In genomic region chr3:13188975-13189374, GRCh38 we compare ENCODE assay signal across 18 cellular contexts.
"Had no signal": no experiment of that assay in that cellular context is flagged by ENCODE, and none has a peak within 500 bp of the region (broad histone marks: within the 10 kb centered on the region; RNA-seq: fewer than 3 reads in every experiment).

No MANE protein-coding gene starts in this region.

- H3K27me3 ChIP-seq: colonic mucosa, gastrocnemius medialis, SJSA1, tibial nerve had no signal

- H3K4me3 Mint-ChIP-seq: activated naive CD8-positive, alpha-beta T cell treated with anti-CD3 and anti-CD28 coated beads for 36 hours; central memory CD8-positive, alpha-beta T cell; stimulated activated naive CD8-positive, alpha-beta T cell treated with anti-CD3 and anti-CD28 coated beads, Interleukin-15, Interleukin-2, amounts not matched to agents 100 ng/mL and 50 ng/mL, for 24 hours; T-helper 2 cell treated with Interferon-gamma antibody and Interleukin-4, amounts not matched to agents 5 μg/mL and 100 μg/mL, for 36 hours; WTC11 had no signal

- H3K9me3 Mint-ChIP-seq: central memory CD8-positive, alpha-beta T cell had no signal

- H3K27me3 Mint-ChIP-seq: activated naive CD8-positive, alpha-beta T cell treated with anti-CD3 and anti-CD28 coated beads for 36 hours; stimulated activated naive CD8-positive, alpha-beta T cell treated with anti-CD3 and anti-CD28 coated beads, Interleukin-15, Interleukin-2, amounts not matched to agents 100 ng/mL and 50 ng/mL, for 24 hours had no signal

- DNase-seq: anterior cingulate cortex; colonic mucosa; gastrocnemius medialis; left ventricle myocardium inferior; mucosa of descending colon; naive thymus-derived CD8-positive, alpha-beta T cell; occipital lobe; stimulated activated CD4-positive, alpha-beta T cell treated with anti-CD3 and anti-CD28 coated beads, Interleukin-2, amount 100 ng/mL, for 24 hours had no signal

- H3K4me1 ChIP-seq: colonic mucosa, SJSA1, tibial nerve had no signal

- H3K9me3 ChIP-seq: colonic mucosa, gastrocnemius medialis, mucosa of descending colon, SJSA1 had no signal

- H3K36me3 ChIP-seq: colonic mucosa, gastrocnemius medialis, heart left ventricle, left ventricle myocardium inferior, SJSA1, tibial nerve had no signal

- H3K27ac Mint-ChIP-seq: activated naive CD8-positive, alpha-beta T cell treated with anti-CD3 and anti-CD28 coated beads for 36 hours; memory B cell; progenitor cell of endocrine pancreas; stimulated activated naive CD8-positive, alpha-beta T cell treated with anti-CD3 and anti-CD28 coated beads, Interleukin-15, Interleukin-2, amounts not matched to agents 100 ng/mL and 50 ng/mL, for 24 hours had no signal

- H3K4me3 ChIP-seq: colonic mucosa, gastrocnemius medialis, heart left ventricle, left ventricle myocardium inferior, mucosa of descending colon, SJSA1, tibial nerve had no signal

- ATAC-seq: WTC11 had no signal
